In the genomic region with DNA sequence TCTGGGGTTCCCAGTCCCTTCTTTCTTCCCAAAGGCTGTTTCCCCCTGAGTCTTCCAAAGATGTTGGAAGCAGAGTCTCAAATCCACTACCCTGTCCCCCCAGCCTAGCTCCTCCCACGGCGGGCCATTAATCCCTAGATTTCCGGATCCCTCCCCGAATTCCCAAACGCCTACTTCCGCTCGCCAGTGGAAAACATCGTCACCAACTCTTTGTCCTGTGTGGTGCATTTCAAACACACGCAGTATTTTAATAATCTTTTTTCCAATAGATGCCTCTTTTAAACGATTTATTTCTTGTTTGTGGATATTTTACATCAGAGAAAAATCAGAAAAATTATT, we compare ENCODE assay signal across 8 cellular contexts. TPM values are rescaled to one million over a fixed set of nuclear protein-coding genes. Genes with fewer than 3 reads are reported as not detected.
DNase-seq lines count a peak whose midpoint lies in the region; ATAC-seq, FAIRE-seq and TF ChIP-seq lines count a peak whose summit lies in the region.

No MANE protein-coding gene starts in this region.

- H3K4me3 ChIP-seq in pancreas = peak overlapping the region; percentile 74 to 98 (median 92)

- TF ChIP-seq CTCF in pancreas (IDR thresholded peaks at IDR 0.05) = no peak

- ATAC-seq in left cardiac atrium (peak; percentile 79 to 88), pancreas (peak; percentile 77 to 84 (median 80)), HG02763 (IDR thresholded peaks at IDR 0.05; ENCODE audit: unreplicated experiment) (no peak), GM19452 (IDR thresholded peaks at IDR 0.05; ENCODE audit: unreplicated experiment) (no peak)

- no peaks in the 10 kb centered on the region for H3K27me3 Mint-ChIP-seq in activated naive CD4-positive, alpha-beta T cell treated with anti-CD3 and anti-CD28 coated beads, Interleukin-2, amount 50 U/mL, for 24 hours

- WGBS in pancreas, 2 donors = 0 to 1% methylated on average over 10 of the region's 10 CpGs

- peak overlapping the region; percentile 91 for H3K27ac ChIP-seq in angular gyrus (ENCODE audit: low read depth, low read length)
- peak overlapping the region; percentile 96 to 99 (median 96) for H3K27ac ChIP-seq in pancreas

- DNase-seq in activated naive CD4-positive, alpha-beta T cell treated with Interleukin-2 at 50 U/mL for 16 hours = no peak
- DNase-seq in NCI-H226 = peak; percentile 74
- peak; percentile 84 for DNase-seq in left cardiac atrium
- peak; percentile 67 to 75 (median 71) for DNase-seq in pancreas

- intact Hi-C loops in left cardiac atrium (cut with DNase I) = no loop called here
- intact Hi-C loops in pancreas (cut with DNase I) = no loop called here

- no peaks in the 10 kb centered on the region for H3K27me3 ChIP-seq in pancreas

- H3K4me1 ChIP-seq in pancreas = peaks cover 3 to 19% (median 7%) of the 10 kb centered on the region in 3 donors

- peak overlapping the region; percentile 84 for H3K27ac Mint-ChIP-seq in activated naive CD4-positive, alpha-beta T cell treated with anti-CD3 and anti-CD28 coated beads, Interleukin-2, amount 50 U/mL, for 24 hours

- H3K36me3 Mint-ChIP-seq in activated naive CD4-positive, alpha-beta T cell treated with anti-CD3 and anti-CD28 coated beads, Interleukin-2, amount 50 U/mL, for 24 hours = peaks cover 5% of the 10 kb centered on the region

- no peak for FAIRE-seq in pancreas (lab: Jason Lieb, UNC)

- H3K9me3 Mint-ChIP-seq in activated naive CD4-positive, alpha-beta T cell treated with anti-CD3 and anti-CD28 coated beads, Interleukin-2, amount 50 U/mL, for 24 hours = no peaks in the 10 kb centered on the region

- H3K4me1 Mint-ChIP-seq in activated naive CD4-positive, alpha-beta T cell treated with anti-CD3 and anti-CD28 coated beads, Interleukin-2, amount 50 U/mL, for 24 hours = peaks cover 44% of the 10 kb centered on the region

- no peaks in the 10 kb centered on the region for H3K9me3 ChIP-seq in pancreas

- peak overlapping the region; percentile 99 for H3K4me3 Mint-ChIP-seq in activated naive CD4-positive, alpha-beta T cell treated with anti-CD3 and anti-CD28 coated beads, Interleukin-2, amount 50 U/mL, for 24 hours

- no peaks in the 10 kb centered on the region for H3K36me3 ChIP-seq in pancreas

RNA-seq across cellular contexts. Expression of gene ZNF791, which starts 0.6 kb away (rescaled TPM):
- 10 to 100 TPM; 18.9 to 21.5 TPM for total RNA-seq in left cardiac atrium
- total RNA-seq in pancreas = 10 to 100 TPM in 5 of 6 donors, 1 to 10 TPM in 1; 10.0 to 16.7 (median 12.3) TPM
- 1 to 10 TPM; 6.1 to 6.3 TPM for polyA plus RNA-seq in pancreas

RNA-seq across cellular contexts. Expression of gene ZNF490, which starts 0.7 kb away (rescaled TPM):
- total RNA-seq in left cardiac atrium (1 to 10 TPM; 4.1 to 4.4 TPM), pancreas (1 to 10 TPM; 3.3 to 7.0 (median 4.1) TPM)
- under 1 TPM; 0.38 to 0.65 TPM for polyA plus RNA-seq in pancreas

RNA-seq across cellular contexts. Expression of gene MAN2B1, which starts 55.2 kb away (rescaled TPM):
- 10 to 100 TPM; 42.1 to 55.8 TPM for total RNA-seq in left cardiac atrium
- 10 to 100 TPM; 33.2 to 92.8 (median 59.2) TPM for total RNA-seq in pancreas
- polyA plus RNA-seq in pancreas = 10 to 100 TPM; 30.2 to 48.2 TPM

RNA-seq across cellular contexts. Expression of gene WDR83, which starts 55.3 kb away (rescaled TPM):
- total RNA-seq in left cardiac atrium (1 to 10 TPM; 7.8 to 8.0 TPM), pancreas (1 to 10 TPM; 3.5 to 8.8 (median 5.7) TPM)
- polyA plus RNA-seq in pancreas = 10 to 100 TPM; 25.6 to 28.1 TPM

Comparison
In these comparisons a context has a peak if more than half of its experiments do, and no peak if none do; other contexts are left out.
1. ATAC-seq: peak in left cardiac atrium (2 of 2) and pancreas (4 of 4); none in HG02763 (single experiment) and GM19452 (single experiment).